Comparison of ENCODE assay signal across 17 cellular contexts in genomic region chr17:69967910-69968411, GRCh38.
DNase-seq lines count a peak whose midpoint lies in the region; ATAC-seq, FAIRE-seq and TF ChIP-seq lines count a peak whose summit lies in the region.
"Had no signal": no experiment of that assay in that cellular context is flagged by ENCODE, and none has a peak within 500 bp of the region (broad histone marks: within the 10 kb centered on the region; RNA-seq: fewer than 3 reads in every experiment).

No MANE protein-coding gene starts in this region.

- TF ChIP-seq CTCF in coronary artery (IDR thresholded peaks at IDR 0.05) (no peak), neural progenitor cell (IDR thresholded peaks at IDR 0.05) (no peak)

- H3K4me2 ChIP-seq in neural progenitor cell: no peak overlapping the region

- no peaks in the 10 kb centered on the region for H3K9me3 ChIP-seq in neural progenitor cell (ENCODE audit: low read depth)
- H3K9me3 ChIP-seq: adrenal gland, Caco-2 had no signal

- H3K27ac Mint-ChIP-seq in natural killer cell treated with Interleukin-12 subunit alpha and Interleukin-12 subunit beta and Interleukin-15 and Interleukin-18, amount 100 ng/mL, for 72 hours: no peak overlapping the region
- H3K27ac Mint-ChIP-seq in neural progenitor cell: no peak overlapping the region
- H3K27ac Mint-ChIP-seq: activated CD4-positive, alpha-beta T cell treated with anti-CD3 and anti-CD28 coated beads, Interleukin-2, amount 10 ng/mL, durations not matched to agents 24 days and 14 days; stimulated activated memory B cell treated with anti-CD40 and anti-IgM and Interleukin-4, amounts not matched to agents 10 μg/mL and 1 μg/mL and 100 μg/mL, for 72 hours had no signal

- no peaks in the 10 kb centered on the region for H3K4me1 ChIP-seq in neural progenitor cell
- H3K4me1 ChIP-seq: adrenal gland, Caco-2 had no signal

- no peak overlapping the region for H3K4me3 Mint-ChIP-seq in natural killer cell treated with Interleukin-12 subunit alpha and Interleukin-12 subunit beta and Interleukin-15 and Interleukin-18, amount 100 ng/mL, for 72 hours
- no peak overlapping the region for H3K4me3 Mint-ChIP-seq in neural progenitor cell
- H3K4me3 Mint-ChIP-seq: activated CD4-positive, alpha-beta T cell treated with anti-CD3 and anti-CD28 coated beads, Interleukin-2, amount 10 ng/mL, durations not matched to agents 24 days and 14 days; stimulated activated memory B cell treated with anti-CD40 and anti-IgM and Interleukin-4, amounts not matched to agents 10 μg/mL and 1 μg/mL and 100 μg/mL, for 72 hours had no signal

- ATAC-seq in natural killer cell treated with Interleukin-12 subunit alpha and Interleukin-12 subunit beta and Interleukin-15 and Interleukin-18, amount 100 ng/mL, for 72 hours: no peak
- ATAC-seq: stimulated activated memory B cell treated with anti-CD40 and anti-IgM and Interleukin-4, amounts not matched to agents 10 μg/mL and 1 μg/mL and 100 μg/mL, for 72 hours had no signal

- no peaks in the 10 kb centered on the region for H3K36me3 Mint-ChIP-seq in natural killer cell treated with Interleukin-12 subunit alpha and Interleukin-12 subunit beta and Interleukin-15 and Interleukin-18, amount 100 ng/mL, for 72 hours
- no peaks in the 10 kb centered on the region for H3K36me3 Mint-ChIP-seq in neural progenitor cell
- H3K36me3 Mint-ChIP-seq: stimulated activated memory B cell treated with anti-CD40 and anti-IgM and Interleukin-4, amounts not matched to agents 10 μg/mL and 1 μg/mL and 100 μg/mL, for 72 hours had no signal

- no peaks in the 10 kb centered on the region for H4K20me1 ChIP-seq in neural progenitor cell (ENCODE audit: low read depth)

- H3K27me3 Mint-ChIP-seq in natural killer cell treated with Interleukin-12 subunit alpha and Interleukin-12 subunit beta and Interleukin-15 and Interleukin-18, amount 100 ng/mL, for 72 hours: no peaks in the 10 kb centered on the region
- H3K27me3 Mint-ChIP-seq in neural progenitor cell (ENCODE audit: insufficient read depth, low read depth): no peaks in the 10 kb centered on the region
- H3K27me3 Mint-ChIP-seq: activated CD4-positive, alpha-beta T cell treated with anti-CD3 and anti-CD28 coated beads, Interleukin-2, amount 10 ng/mL, durations not matched to agents 24 days and 14 days; stimulated activated memory B cell treated with anti-CD40 and anti-IgM and Interleukin-4, amounts not matched to agents 10 μg/mL and 1 μg/mL and 100 μg/mL, for 72 hours had no signal

- no peak overlapping the region for H3K4me3 ChIP-seq in coronary artery
- H3K4me3 ChIP-seq in neural progenitor cell: no peak overlapping the region
- H3K4me3 ChIP-seq: adrenal gland had no signal

- no peak for FAIRE-seq in urothelium cell line (lab: Jason Lieb, UNC)
- FAIRE-seq: H1 had no signal

- peak; percentile 83 for DNase-seq in GM04504 (ENCODE audit: low read depth)
- DNase-seq in amniotic stem cell (lab: John Stamatoyannopoulos, UW): peak; percentile 47
- DNase-seq in foreskin melanocyte: peak; percentile 29
- DNase-seq in urothelium cell line (ENCODE audit: low spot score): peak; percentile 38
- no peak for DNase-seq in coronary artery (ENCODE audit: low spot score)
- DNase-seq in natural killer cell treated with Interleukin-12 subunit alpha and Interleukin-12 subunit beta and Interleukin-15 and Interleukin-18, amount 100 ng/mL, for 72 hours (ENCODE audit: low spot score): no peak
- DNase-seq in neural progenitor cell (ENCODE audit: low spot score): no peak
- DNase-seq: activated CD4-positive, alpha-beta T cell treated with anti-CD3 and anti-CD28 coated beads, Interleukin-2, amount 10 ng/mL, durations not matched to agents 24 days and 14 days; Caco-2; effector CD4-positive, alpha-beta T cell; Kasumi-1; NCI-H2029; retina had no signal

- H3K79me2 ChIP-seq in neural progenitor cell (ENCODE audit: low read depth): no peaks in the 10 kb centered on the region

- H3K9ac ChIP-seq in neural progenitor cell: no peak overlapping the region

- H3K36me3 ChIP-seq in neural progenitor cell: no peaks in the 10 kb centered on the region
- H3K36me3 ChIP-seq: adrenal gland had no signal

- H3K4me1 Mint-ChIP-seq in natural killer cell treated with Interleukin-12 subunit alpha and Interleukin-12 subunit beta and Interleukin-15 and Interleukin-18, amount 100 ng/mL, for 72 hours (ENCODE audit: low read depth in 2 of 2): no peaks in the 10 kb centered on the region
- no peaks in the 10 kb centered on the region for H3K4me1 Mint-ChIP-seq in neural progenitor cell
- H3K4me1 Mint-ChIP-seq: activated CD4-positive, alpha-beta T cell treated with anti-CD3 and anti-CD28 coated beads, Interleukin-2, amount 10 ng/mL, durations not matched to agents 24 days and 14 days; stimulated activated memory B cell treated with anti-CD40 and anti-IgM and Interleukin-4, amounts not matched to agents 10 μg/mL and 1 μg/mL and 100 μg/mL, for 72 hours had no signal

- H3K27ac ChIP-seq in coronary artery (no peak overlapping the region), neural progenitor cell (no peak overlapping the region)
- H3K27ac ChIP-seq: adrenal gland, RWPE1 had no signal

- no peaks in the 10 kb centered on the region for H3F3A ChIP-seq in neural progenitor cell (ENCODE audit: low read depth)

- H3K9me3 Mint-ChIP-seq in natural killer cell treated with Interleukin-12 subunit alpha and Interleukin-12 subunit beta and Interleukin-15 and Interleukin-18, amount 100 ng/mL, for 72 hours: peaks cover 7% of the 10 kb centered on the region
- H3K9me3 Mint-ChIP-seq in neural progenitor cell: peaks cover 9% of the 10 kb centered on the region

- H2AFZ ChIP-seq in neural progenitor cell (replicated peaks): no peak overlapping the region

- no peaks in the 10 kb centered on the region for H3K27me3 ChIP-seq in neural progenitor cell
- H3K27me3 ChIP-seq: adrenal gland had no signal

Comparison
In these comparisons a context has a peak if more than half of its experiments do, and no peak if none do; other contexts are left out.
1. DNase-seq: peak in GM04504 (single experiment), amniotic stem cell (single experiment), foreskin melanocyte (single experiment) and urothelium cell line (single experiment); none in coronary artery (single experiment), natural killer cell treated with Interleukin-12 subunit alpha and Interleukin-12 subunit beta and Interleukin-15 and Interleukin-18, amount 100 ng/mL, for 72 hours (single experiment) and neural progenitor cell (single experiment).